15 cellular contexts compared by ENCODE assay signal in the genomic region with DNA sequence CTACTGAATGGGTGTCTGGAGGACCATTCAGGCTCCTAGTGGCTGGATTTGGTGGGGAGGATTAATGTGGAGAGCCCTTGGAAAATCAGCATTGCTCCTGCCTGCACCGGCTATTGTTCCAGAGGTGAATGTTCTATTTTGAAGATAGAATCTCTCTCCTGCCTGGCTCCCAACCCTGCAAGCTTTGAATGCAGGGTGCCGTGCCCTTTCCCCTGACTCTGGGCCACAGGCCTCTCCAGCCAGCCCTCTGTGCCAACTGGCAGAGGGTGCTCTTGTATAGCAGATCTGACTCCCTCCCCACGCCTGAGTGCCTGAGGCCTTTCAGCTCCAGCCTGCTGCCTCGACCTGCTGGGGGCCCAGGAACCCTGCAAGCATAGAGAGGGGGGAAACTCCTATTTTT.
DNase-seq lines count a peak whose midpoint lies in the region; ATAC-seq, FAIRE-seq and TF ChIP-seq lines count a peak whose summit lies in the region.
"Had no signal": no experiment of that assay in that cellular context is flagged by ENCODE, and none has a peak within 500 bp of the region (broad histone marks: within the 10 kb centered on the region; RNA-seq: fewer than 3 reads in every experiment).

No MANE protein-coding gene starts in this region.

- DNase-seq in COLO668 (lab: John Stamatoyannopoulos, UW; ENCODE audit: unreplicated experiment) = peak; percentile 64
- peak; percentile 32 to 69 for DNase-seq in HAP-1 (ENCODE audit: low spot score in 2 of 2)
- DNase-seq in RWPE2 (ENCODE audit: low spot score) = no peak
- DNase-seq in kidney = peak; percentile 76
- DNase-seq in omental fat pad (ENCODE audit: low spot score) = no peak
- DNase-seq in OCI-M1 (lab: John Stamatoyannopoulos, UW) = no peak
- DNase-seq: activated CD4-positive, alpha-beta T cell treated with anti-CD3 and anti-CD28 coated beads, Interleukin-2, amount 50 U/mL, for 48 hours; left cardiac atrium; MG63; SIG-M5; sigmoid colon had no signal

- no peak for TF ChIP-seq CTCF in RWPE2 (IDR thresholded peaks at IDR 0.05; ENCODE audit: poor library complexity, severe bottlenecking)
- peak; percentile 28 for TF ChIP-seq CTCF in kidney (IDR thresholded peaks at IDR 0.05; ENCODE audit: borderline replicate concordance, extremely low read depth, insufficient read depth)
- no peak for TF ChIP-seq CTCF in omental fat pad (IDR thresholded peaks at IDR 0.05)

- in situ Hi-C loops in HAP-1 (cut with MboI; ENCODE audit: low sequenced_read_pairs) = no loop called here

- no peak overlapping the region for H3K4me3 ChIP-seq in HAP-1
- no peak overlapping the region for H3K4me3 ChIP-seq in RWPE2 (ENCODE audit: severe bottlenecking)
- no peak overlapping the region for H3K4me3 ChIP-seq in kidney (ENCODE audit: low read length in 2 of 2)
- H3K4me3 ChIP-seq: adrenal gland, MG63, sigmoid colon had no signal

- H3K4me1 ChIP-seq in HAP-1 = peaks cover 28% of the 10 kb centered on the region
- no peaks in the 10 kb centered on the region for H3K4me1 ChIP-seq in RWPE2 (ENCODE audit: insufficient read depth, poor library complexity, severe bottlenecking)
- H3K4me1 ChIP-seq in kidney (ENCODE audit: control insufficient read depth in 1 of 2, insufficient read depth in 1 of 2, low read depth in 1 of 2, low read length in 2 of 2) = no peaks in the 10 kb centered on the region
- H3K4me1 ChIP-seq: adrenal gland, sigmoid colon had no signal

- ATAC-seq in RWPE2 (ENCODE audit: low read depth) = peak; percentile 64; the same call in 2 of the 3 replicates
- ATAC-seq in omental fat pad (ENCODE audit: low FRiP score) = no peak
- ATAC-seq in HG02678 (IDR thresholded peaks at IDR 0.05; ENCODE audit: unreplicated experiment) = no peak
- ATAC-seq in HG02571 (IDR thresholded peaks at IDR 0.05; ENCODE audit: unreplicated experiment) = no peak

- FAIRE-seq in kidney (lab: Jason Lieb, UNC) = no peak

- H3K27me3 ChIP-seq in HAP-1 (ENCODE audit: low read depth) = no peaks in the 10 kb centered on the region
- H3K27me3 ChIP-seq in RWPE2 (ENCODE audit: insufficient read depth, poor library complexity, severe bottlenecking) = peaks cover 7% of the 10 kb centered on the region
- H3K27me3 ChIP-seq: adrenal gland, MG63, sigmoid colon had no signal

- H3K9me3 ChIP-seq in HAP-1 (no peaks in the 10 kb centered on the region), RWPE2 (ENCODE audit: severe bottlenecking) (no peaks in the 10 kb centered on the region), kidney (ENCODE audit: control insufficient read depth in 1 of 2, low read length in 2 of 2) (no peaks in the 10 kb centered on the region)
- H3K9me3 ChIP-seq: adrenal gland, MG63 had no signal

- no peak overlapping the region for H3K9ac ChIP-seq in kidney (ENCODE audit: low read length in 2 of 2)

- no peaks in the 10 kb centered on the region for H3K36me3 ChIP-seq in HAP-1 (replicated peaks)
- no peaks in the 10 kb centered on the region for H3K36me3 ChIP-seq in RWPE2 (ENCODE audit: low read depth)
- no peaks in the 10 kb centered on the region for H3K36me3 ChIP-seq in kidney (ENCODE audit: control insufficient read depth in 1 of 2, insufficient read depth in 2 of 2, low read length in 2 of 2)
- H3K36me3 ChIP-seq: adrenal gland, MG63, sigmoid colon had no signal

- no peak overlapping the region for H3K27ac ChIP-seq in RWPE2 (ENCODE audit: poor library complexity, severe bottlenecking)
- no peak overlapping the region for H3K27ac ChIP-seq in kidney (ENCODE audit: low read depth in 2 of 2, low read length in 2 of 2)
- H3K27ac ChIP-seq: adrenal gland, C4-2B, sigmoid colon had no signal

- intact Hi-C loops in kidney (cut with DNase I) = no loop called here

Comparison
In these comparisons a context has a peak if more than half of its experiments do, and no peak if none do; other contexts are left out.
1. DNase-seq: peak in COLO668 (single experiment), HAP-1 (2 of 2) and kidney (single experiment); none in RWPE2 (single experiment), omental fat pad (single experiment) and OCI-M1 (single experiment).